ENCODE assay signal across 8 cellular contexts in genomic region chr12:56127888-56128668, GRCh38. TPM values are rescaled to one million over a fixed set of nuclear protein-coding genes. Genes with fewer than 3 reads are reported as not detected.
DNase-seq lines count a peak whose midpoint lies in the region; ATAC-seq and TF ChIP-seq lines count a peak whose summit lies in the region.

A gene with protein sequence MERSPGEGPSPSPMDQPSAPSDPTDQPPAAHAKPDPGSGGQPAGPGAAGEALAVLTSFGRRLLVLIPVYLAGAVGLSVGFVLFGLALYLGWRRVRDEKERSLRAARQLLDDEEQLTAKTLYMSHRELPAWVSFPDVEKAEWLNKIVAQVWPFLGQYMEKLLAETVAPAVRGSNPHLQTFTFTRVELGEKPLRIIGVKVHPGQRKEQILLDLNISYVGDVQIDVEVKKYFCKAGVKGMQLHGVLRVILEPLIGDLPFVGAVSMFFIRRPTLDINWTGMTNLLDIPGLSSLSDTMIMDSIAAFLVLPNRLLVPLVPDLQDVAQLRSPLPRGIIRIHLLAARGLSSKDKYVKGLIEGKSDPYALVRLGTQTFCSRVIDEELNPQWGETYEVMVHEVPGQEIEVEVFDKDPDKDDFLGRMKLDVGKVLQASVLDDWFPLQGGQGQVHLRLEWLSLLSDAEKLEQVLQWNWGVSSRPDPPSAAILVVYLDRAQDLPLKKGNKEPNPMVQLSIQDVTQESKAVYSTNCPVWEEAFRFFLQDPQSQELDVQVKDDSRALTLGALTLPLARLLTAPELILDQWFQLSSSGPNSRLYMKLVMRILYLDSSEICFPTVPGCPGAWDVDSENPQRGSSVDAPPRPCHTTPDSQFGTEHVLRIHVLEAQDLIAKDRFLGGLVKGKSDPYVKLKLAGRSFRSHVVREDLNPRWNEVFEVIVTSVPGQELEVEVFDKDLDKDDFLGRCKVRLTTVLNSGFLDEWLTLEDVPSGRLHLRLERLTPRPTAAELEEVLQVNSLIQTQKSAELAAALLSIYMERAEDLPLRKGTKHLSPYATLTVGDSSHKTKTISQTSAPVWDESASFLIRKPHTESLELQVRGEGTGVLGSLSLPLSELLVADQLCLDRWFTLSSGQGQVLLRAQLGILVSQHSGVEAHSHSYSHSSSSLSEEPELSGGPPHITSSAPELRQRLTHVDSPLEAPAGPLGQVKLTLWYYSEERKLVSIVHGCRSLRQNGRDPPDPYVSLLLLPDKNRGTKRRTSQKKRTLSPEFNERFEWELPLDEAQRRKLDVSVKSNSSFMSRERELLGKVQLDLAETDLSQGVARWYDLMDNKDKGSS (plus strand): TSS chr12:56128267. CDS start chr12:56128320, 53 bp downstream.

- H3K36me3 ChIP-seq in CD8-positive, alpha-beta memory T cell (ENCODE audit: insufficient read depth, low read length), result peaks cover 27% of the 10 kb centered on the region
- peaks cover 2 to 16% of the 10 kb centered on the region in 2 donors for H3K36me3 ChIP-seq in lung (ENCODE audit: control insufficient read depth in 2 of 2, insufficient read depth in 2 of 2, low read length in 2 of 2)

- no peak for TF ChIP-seq CTCF in lung (IDR thresholded peaks at IDR 0.05; ENCODE audit: control extremely low read depth, extremely low read depth)

- peak within 1 kb of the TSS; percentile 86 to 99 (median 98) for H3K4me3 Mint-ChIP-seq in CD8-positive, alpha-beta memory T cell

- no peaks in the 10 kb centered on the region for H3K9me3 Mint-ChIP-seq in CD8-positive, alpha-beta memory T cell

- H3K27ac Mint-ChIP-seq in CD8-positive, alpha-beta memory T cell, result peak within 1 kb of the TSS; percentile 90 to 99 (median 98)

- 0% methylated on average over 49 of the region's 49 CpGs for WGBS in lung, 2 donors

- H3K27me3 Mint-ChIP-seq in CD8-positive, alpha-beta memory T cell, result peaks cover 0 to 2% of the 10 kb centered on the region in 2 donors

- CTCF ChIA-PET in CD8-positive, alpha-beta memory T cell (lab: Charles Lee), result interaction anchor here (0.6 to 8.6 kb wide), 19 partner anchors 8 to 501 kb away, joined by 3 to 121 read pairs (median 5); partner anchors contain the start of genes CD63, COQ10A, MYL6 and MYL6B

- peaks cover 50% of the 10 kb centered on the region for H3K4me1 ChIP-seq in CD8-positive, alpha-beta memory T cell (ENCODE audit: insufficient read depth, low read length)
- H3K4me1 ChIP-seq in lung (ENCODE audit: control insufficient read depth in 2 of 2, insufficient read depth in 2 of 2, low read length in 2 of 2), result peaks cover 0 to 9% of the 10 kb centered on the region in 2 donors

- ATAC-seq in GM19468 (IDR thresholded peaks at IDR 0.05; ENCODE audit: extremely low read depth, unreplicated experiment) (peak; percentile 85), lung (ENCODE audit: insufficient read depth, low FRiP score) (peak; percentile 96)

- H3K4me1 Mint-ChIP-seq in CD8-positive, alpha-beta memory T cell, result peaks cover 59 to 71% (median 69%) of the 10 kb centered on the region in 3 donors

- peak; percentile 94 to 99 (median 99) for DNase-seq in CD8-positive, alpha-beta memory T cell
- DNase-seq in HS-5 (ENCODE audit: low read depth) (peak; percentile 99), lung (ENCODE audit: low spot score) (peak; percentile 99)
- peak; percentile 97 for DNase-seq in NK-92 treated with Interleukin-12 subunit alpha and Interleukin-12 subunit beta, amount 100 ng/mL, for 24 hours (lab: John Stamatoyannopoulos, UW)
- DNase-seq in activated CD8-positive, alpha-beta memory T cell treated with anti-CD3 and anti-CD28 coated beads for 24 hours, result peak; percentile 95
- peak; percentile 97 for DNase-seq in effector CD8-positive, alpha-beta T cell (lab: John Stamatoyannopoulos, UW)
- peak; percentile 79 to 97 (median 92) for DNase-seq in stimulated activated CD4-positive, alpha-beta T cell treated with anti-CD3 and anti-CD28 coated beads, TNF-alpha, amount 100 ng/mL, for 4 hours (ENCODE audit: low read depth in 3 of 3)

- peak within 1 kb of the TSS; percentile 90 for H3K27ac ChIP-seq in CD8-positive, alpha-beta memory T cell (ENCODE audit: low read depth, low read length)
- H3K27ac ChIP-seq in lung (ENCODE audit: low read depth in 1 of 2, low read length in 1 of 2), result peak within 1 kb of the TSS; percentile 82 to 88

- POLR2A ChIA-PET in CD8-positive, alpha-beta memory T cell (lab: Charles Lee), result interaction anchor here (0.5 to 4.5 kb wide), 20 partner anchors 9 to 310 kb away, joined by 3 to 58 read pairs (median 6); partner anchors contain the start of genes IL23A, MYL6, MYL6B and ORMDL2

- no peaks in the 10 kb centered on the region for H3K9me3 ChIP-seq in CD8-positive, alpha-beta memory T cell (ENCODE audit: low read length)
- H3K9me3 ChIP-seq in lung (ENCODE audit: control insufficient read depth in 2 of 2, insufficient read depth in 1 of 2, low read length in 1 of 2), result no peaks in the 10 kb centered on the region

- peak within 1 kb of the TSS; percentile 90 for H3K4me3 ChIP-seq in CD8-positive, alpha-beta memory T cell (ENCODE audit: low read length)
- H3K4me3 ChIP-seq in lung, result peak within 1 kb of the TSS; percentile 77

- peaks cover 22 to 44% (median 27%) of the 10 kb centered on the region in 3 donors for H3K36me3 Mint-ChIP-seq in CD8-positive, alpha-beta memory T cell

- no peaks in the 10 kb centered on the region for H3K27me3 ChIP-seq in CD8-positive, alpha-beta memory T cell (ENCODE audit: insufficient read depth, low read length, poor library complexity, severe bottlenecking)
- no peaks in the 10 kb centered on the region for H3K27me3 ChIP-seq in lung (ENCODE audit: control insufficient read depth, insufficient read depth)

RNA-seq across cellular contexts. Expression of the gene that starts here (rescaled TPM):
- 100 to 1,000 TPM; 185 to 191 TPM for total RNA-seq in CD8-positive, alpha-beta memory T cell
- 374 TPM for polyA plus RNA-seq in CD8-positive, alpha-beta memory T cell
- total RNA-seq in lung, result 100 to 1,000 TPM in 1 of 2 donors, 10 to 100 TPM in 1; 57.4 to 131 TPM
- polyA plus RNA-seq in lung, result 10 to 100 TPM; 23.5 to 71.0 TPM

Comparison
In these comparisons a context has a peak if more than half of its experiments do, and no peak if none do; other contexts are left out.
1. Peak in every context shown above with its lines: DNase-seq, ATAC-seq, H3K4me3 ChIP-seq and H3K27ac ChIP-seq.